9 cellular contexts compared by ENCODE assay signal in the genomic region with DNA sequence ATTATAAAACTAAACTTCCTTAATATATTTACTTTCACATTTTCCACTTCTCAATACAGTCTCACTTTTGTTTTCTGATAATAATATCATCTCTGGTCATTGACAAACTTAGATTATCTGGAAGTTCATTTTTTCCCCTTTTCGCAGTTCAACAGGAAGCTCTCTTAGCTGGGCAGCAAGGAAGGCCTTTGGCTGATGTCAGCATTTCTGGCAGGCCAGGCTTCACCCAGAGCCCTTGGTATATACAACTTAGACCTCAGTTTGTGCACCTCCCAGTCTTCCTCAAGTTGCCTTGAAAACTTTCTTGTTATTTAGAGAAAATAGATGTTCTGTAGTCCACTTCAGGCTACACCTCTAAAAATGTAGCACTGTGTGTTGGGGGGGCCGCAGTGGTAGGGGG.
"Had no signal": no experiment of that assay in that cellular context is flagged by ENCODE, and none has a peak within 500 bp of the region (broad histone marks: within the 10 kb centered on the region; RNA-seq: fewer than 3 reads in every experiment).

No MANE protein-coding gene starts in this region.

- H2AFZ ChIP-seq: GM23248 had no signal

- ATAC-seq: HCT116, K562 had no signal

- H3K4me3 ChIP-seq: GM23248, HAP-1, K562 had no signal

- H3K27ac ChIP-seq: GM23248, HL-60 had no signal

- FAIRE-seq: K562 had no signal

- DNase-seq: GM23248, GOT3, H7, HFFc6, IMR-90 had no signal

- H3K9ac ChIP-seq: GM23248 had no signal

- H3K36me3 ChIP-seq: HAP-1 had no signal

- H3K9me3 ChIP-seq: HAP-1 had no signal

- H3K4me1 ChIP-seq: HAP-1 had no signal
